Comparison of ENCODE assay signal across 8 cellular contexts in the genomic region with DNA sequence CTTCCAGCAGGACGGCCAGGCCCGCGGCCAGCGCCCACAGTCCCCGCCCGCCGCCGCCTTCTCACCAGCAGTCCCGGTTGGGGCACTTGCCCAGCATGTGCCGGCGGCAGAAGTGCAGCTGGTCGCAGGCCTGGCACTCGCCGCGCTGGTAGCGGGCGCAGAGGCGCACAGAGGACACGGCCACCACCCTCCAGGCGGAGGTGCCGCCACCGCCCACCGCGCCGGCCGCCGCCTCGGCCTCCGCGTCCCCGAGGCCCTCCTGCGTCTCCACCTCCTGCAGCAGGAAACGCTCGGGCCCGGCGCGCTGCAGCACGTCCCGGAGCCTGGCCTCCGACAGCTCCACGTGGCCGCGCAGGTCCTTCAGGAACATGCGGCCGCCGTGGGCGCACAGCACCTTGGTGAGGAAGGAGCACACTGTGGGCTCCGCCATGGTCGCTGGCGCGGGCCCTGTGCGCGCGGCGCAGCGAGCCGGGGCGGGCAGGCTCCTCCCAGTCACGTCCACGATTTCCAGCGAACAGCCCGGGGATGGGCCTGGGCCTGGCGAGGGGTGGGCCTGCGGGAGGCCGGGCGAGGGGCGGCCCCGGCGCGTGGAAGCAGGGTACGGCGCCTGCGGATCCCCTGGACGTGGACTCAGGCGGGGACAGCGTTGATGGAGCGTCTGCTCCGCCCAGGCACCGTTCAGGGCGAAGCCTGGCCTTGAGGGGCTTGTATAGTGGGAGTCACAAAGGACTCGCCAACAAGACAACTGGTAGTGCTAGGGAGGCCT. TPM values are rescaled to one million over a fixed set of nuclear protein-coding genes. Genes with fewer than 3 reads are reported as not detected.
A peak's percentile ranks its signal among the peaks of the same experiment; 100 is the strongest.
DNase-seq lines count a peak whose midpoint lies in the region; ATAC-seq and TF ChIP-seq lines count a peak whose summit lies in the region.

TSS of gene ZC3HAV1L (minus strand) at position 455 of the 766 bp plus-strand sequence. CDS start at position 430, 25 bp downstream.

- peaks cover 4 to 23% of the 10 kb centered on the region in 2 donors for H3K4me1 ChIP-seq in left lung

- TF ChIP-seq POLR2A in GM18505 (IDR thresholded peaks at IDR 0.05; ENCODE audit: borderline replicate concordance, extremely low read depth, insufficient read depth, insufficient read length) = peak; percentile 80

- intact Hi-C loops in left lung (cut with DNase I) = no loop called here

- H3K9me3 ChIP-seq in left lung = no peaks in the 10 kb centered on the region

- TF ChIP-seq CTCF in left lung (IDR thresholded peaks at IDR 0.05) = no peak

- ATAC-seq in GM18505 (IDR thresholded peaks at IDR 0.05; ENCODE audit: unreplicated experiment) (peak; percentile 90), HG02884 (IDR thresholded peaks at IDR 0.05; ENCODE audit: unreplicated experiment) (peak; percentile 84), left lung (peak; percentile 97)
- ATAC-seq in activated CD4-positive, CD25-positive, alpha-beta regulatory T cell treated with anti-CD3 and anti-CD28 coated beads, Interleukin-2, amount 50 U/mL, for 24 hours = peak; percentile 80 to 82

- no peaks in the 10 kb centered on the region for H3K36me3 ChIP-seq in left lung

- H3K27me3 ChIP-seq in left lung = peaks cover 0 to 17% of the 10 kb centered on the region in 2 donors

- DNase-seq in 8988T (peak; percentile 66), NCI-H2029 (lab: John Stamatoyannopoulos, UW) (peak; percentile 61), dedifferentiated amniotic fluid mesenchymal stem cell (ENCODE audit: extremely low spot score) (peak; percentile 46), left lung (peak; percentile 62 to 88)
- DNase-seq in stimulated activated CD4-positive, alpha-beta T cell treated with anti-CD3 and anti-CD28 coated beads, TNF-alpha, amount 100 ng/mL, for 4 hours (ENCODE audit: low read depth in 3 of 3) = peak; percentile 4 to 38 (median 18)

- H3K27ac ChIP-seq in left lung = peak within 1 kb of the TSS; percentile 69 to 71

- peak within 1 kb of the TSS; percentile 75 to 93 for H3K4me3 ChIP-seq in left lung

RNA-seq across cellular contexts. Expression of gene ZC3HAV1L, which starts in this region (rescaled TPM):
- 10 to 100 TPM in 1 of 2 donors, 1 to 10 TPM in 1; 8.4 to 12.4 TPM for total RNA-seq in left lung

Comparison
In these comparisons a context has a peak if more than half of its experiments do, and no peak if none do; other contexts are left out.
1. Peak in every context shown above with its lines: DNase-seq, ATAC-seq, H3K4me3 ChIP-seq and H3K27ac ChIP-seq.
2. DNase-seq: peak in every context shown above with its lines; median percentile 75 in left lung; 66 in 8988T; 61 in NCI-H2029; 46 in dedifferentiated amniotic fluid mesenchymal stem cell; 18 in stimulated activated CD4-positive, alpha-beta T cell treated with anti-CD3 and anti-CD28 coated beads, TNF-alpha, amount 100 ng/mL, for 4 hours.